18 cellular contexts compared by ENCODE assay signal in the genomic region with DNA sequence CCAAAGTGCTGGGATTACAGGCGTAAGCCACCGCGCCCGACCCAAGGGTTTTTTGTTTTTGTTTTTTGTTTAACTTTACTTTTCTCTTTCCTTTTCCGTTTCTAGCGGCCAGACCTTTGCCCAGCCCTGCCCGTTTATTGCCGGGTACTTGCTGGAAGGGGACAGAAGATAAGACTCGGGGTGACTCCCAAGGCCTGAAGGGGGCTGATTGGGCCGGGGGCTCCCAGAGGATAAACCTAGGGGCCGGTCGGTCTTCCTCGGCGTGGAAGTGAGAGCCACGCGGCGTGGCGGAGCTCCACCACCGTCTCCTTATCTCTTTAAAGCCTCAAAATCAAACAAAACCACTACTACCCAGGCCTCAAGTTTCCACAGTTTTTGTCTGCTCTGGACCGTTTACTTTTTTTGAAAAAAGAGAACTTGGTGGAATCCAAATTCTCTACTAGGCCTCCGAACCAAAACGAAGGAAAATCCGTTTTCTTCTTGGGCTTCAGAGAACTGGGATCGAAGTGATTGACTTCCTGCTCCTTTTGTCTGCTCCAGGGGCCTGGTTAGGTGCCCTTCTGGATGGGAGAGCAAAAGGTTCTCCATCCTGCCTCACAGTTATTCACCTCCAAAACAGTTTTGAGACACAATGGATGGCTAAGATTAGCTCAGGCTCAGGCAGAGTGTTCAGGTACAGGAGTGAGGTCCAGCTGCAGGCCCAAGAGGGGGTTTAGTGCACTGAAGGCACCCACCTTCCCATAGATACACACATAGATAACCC. TPM values are rescaled to one million over a fixed set of nuclear protein-coding genes. Genes with fewer than 3 reads are reported as not detected.
DNase-seq lines count a peak whose midpoint lies in the region; ATAC-seq and TF ChIP-seq lines count a peak whose summit lies in the region.
"Had no signal": no experiment of that assay in that cellular context is flagged by ENCODE, and none has a peak within 500 bp of the region (broad histone marks: within the 10 kb centered on the region; RNA-seq: fewer than 3 reads in every experiment).

No MANE protein-coding gene starts in this region.

- intact Hi-C loops in OCI-LY7 (cut with micrococcal nuclease; ENCODE audit: unreplicated experiment): no loop called here

- H3K4me3 ChIP-seq in mucosa of rectum (ENCODE audit: low read length in 2 of 2) (peak overlapping the region in 1 of 2 donors; percentile 64), OCI-LY7 (ENCODE audit: low read depth, low read length, poor library complexity, severe bottlenecking) (no peak overlapping the region)
- H3K4me3 ChIP-seq: body of pancreas, heart right ventricle had no signal

- peaks cover 50 to 76% of the 10 kb centered on the region in 2 donors for H3K4me1 ChIP-seq in mucosa of rectum (ENCODE audit: control insufficient read depth in 2 of 2, insufficient read depth in 2 of 2, low read length in 2 of 2)
- H3K4me1 ChIP-seq in OCI-LY7 (ENCODE audit: insufficient read depth, low read length, poor library complexity, severe bottlenecking): no peaks in the 10 kb centered on the region

- H3K27me3 ChIP-seq in mucosa of rectum (ENCODE audit: control insufficient read depth in 2 of 2, insufficient read depth in 2 of 2, low read length in 2 of 2): peaks cover 11 to 45% of the 10 kb centered on the region in 2 donors

- ATAC-seq in activated T-helper 17 cell treated with anti-CD3 and anti-CD28 coated beads, Interleukin-2, amount 50 U/mL, for 72 hours (replicated peaks): no peak
- ATAC-seq in stimulated activated naive CD8-positive, alpha-beta T cell treated with anti-CD3 and anti-CD28 coated beads, Interleukin-15, amount 100 ng/mL, for 72 hours: no peak
- ATAC-seq: body of pancreas, heart right ventricle had no signal

- no TSS peak for BruUV-seq in OCI-LY7 (replicated peaks; lab: Mats Ljungman, UMichigan)

- H3K4me2 ChIP-seq in OCI-LY7 (ENCODE audit: low read length): no peak overlapping the region

- H3K9me3 ChIP-seq in mucosa of rectum (ENCODE audit: control insufficient read depth in 2 of 2, low read length in 2 of 2): no peaks in the 10 kb centered on the region
- H3K9me3 ChIP-seq in OCI-LY7 (ENCODE audit: low read length): no peaks in the 10 kb centered on the region
- H3K9me3 ChIP-seq: body of pancreas, heart right ventricle had no signal

- H3K36me3 Mint-ChIP-seq in activated naive CD4-positive, alpha-beta T cell treated with anti-CD3 and anti-CD28 coated beads, Interleukin-2, amount 10 ng/mL, durations not matched to agents 7 days and 5 days: no peaks in the 10 kb centered on the region
- no peaks in the 10 kb centered on the region for H3K36me3 Mint-ChIP-seq in activated T-helper 17 cell treated with anti-CD3 and anti-CD28 coated beads, Interleukin-2, amount 50 U/mL, for 72 hours (ENCODE audit: low read depth)

- H3K27me3 Mint-ChIP-seq in activated naive CD4-positive, alpha-beta T cell treated with anti-CD3 and anti-CD28 coated beads, Interleukin-2, amount 10 ng/mL, durations not matched to agents 7 days and 5 days: peaks cover 100% of the 10 kb centered on the region
- H3K27me3 Mint-ChIP-seq in activated T-helper 17 cell treated with anti-CD3 and anti-CD28 coated beads, Interleukin-2, amount 50 U/mL, for 72 hours: peaks cover 74% of the 10 kb centered on the region
- H3K27me3 Mint-ChIP-seq in stimulated activated naive CD8-positive, alpha-beta T cell treated with anti-CD3 and anti-CD28 coated beads, Interleukin-15, amount 100 ng/mL, for 72 hours: peaks cover 100% of the 10 kb centered on the region

- peaks cover 17% of the 10 kb centered on the region for H3K4me1 Mint-ChIP-seq in activated naive CD4-positive, alpha-beta T cell treated with anti-CD3 and anti-CD28 coated beads, Interleukin-2, amount 10 ng/mL, durations not matched to agents 7 days and 5 days
- H3K4me1 Mint-ChIP-seq in activated T-helper 17 cell treated with anti-CD3 and anti-CD28 coated beads, Interleukin-2, amount 50 U/mL, for 72 hours: no peaks in the 10 kb centered on the region
- H3K4me1 Mint-ChIP-seq in stimulated activated naive CD8-positive, alpha-beta T cell treated with anti-CD3 and anti-CD28 coated beads, Interleukin-15, amount 100 ng/mL, for 72 hours: peaks cover 33% of the 10 kb centered on the region

- peak overlapping the region; percentile 58 to 86 for H3K9ac ChIP-seq in mucosa of rectum (ENCODE audit: low read depth in 1 of 2, low read length in 2 of 2)

- peaks cover 2 to 7% of the 10 kb centered on the region in 2 donors for H3K36me3 ChIP-seq in mucosa of rectum (ENCODE audit: control insufficient read depth in 2 of 2, insufficient read depth in 2 of 2, low read length in 2 of 2)
- H3K36me3 ChIP-seq in OCI-LY7 (ENCODE audit: insufficient read depth, low read length): no peaks in the 10 kb centered on the region
- H3K36me3 ChIP-seq: heart right ventricle had no signal

- POLR2A ChIA-PET in OCI-LY7 (lab: Charles Lee): no interaction called here

- no peak overlapping the region for H3K27ac Mint-ChIP-seq in activated naive CD4-positive, alpha-beta T cell treated with anti-CD3 and anti-CD28 coated beads, Interleukin-2, amount 10 ng/mL, durations not matched to agents 7 days and 5 days
- H3K27ac Mint-ChIP-seq in activated T-helper 17 cell treated with anti-CD3 and anti-CD28 coated beads, Interleukin-2, amount 50 U/mL, for 72 hours: no peak overlapping the region
- no peak overlapping the region for H3K27ac Mint-ChIP-seq in stimulated activated naive CD8-positive, alpha-beta T cell treated with anti-CD3 and anti-CD28 coated beads, Interleukin-15, amount 100 ng/mL, for 72 hours
- H3K27ac Mint-ChIP-seq: H9, progenitor cell of endocrine pancreas had no signal

- no peak overlapping the region for H2AFZ ChIP-seq in OCI-LY7 (ENCODE audit: low read length)

- no peaks in the 10 kb centered on the region for H3K9me3 Mint-ChIP-seq in activated naive CD4-positive, alpha-beta T cell treated with anti-CD3 and anti-CD28 coated beads, Interleukin-2, amount 10 ng/mL, durations not matched to agents 7 days and 5 days
- no peaks in the 10 kb centered on the region for H3K9me3 Mint-ChIP-seq in activated T-helper 17 cell treated with anti-CD3 and anti-CD28 coated beads, Interleukin-2, amount 50 U/mL, for 72 hours
- no peaks in the 10 kb centered on the region for H3K9me3 Mint-ChIP-seq in stimulated activated naive CD8-positive, alpha-beta T cell treated with anti-CD3 and anti-CD28 coated beads, Interleukin-15, amount 100 ng/mL, for 72 hours

- no peaks in the 10 kb centered on the region for H4K20me1 ChIP-seq in OCI-LY7 (ENCODE audit: insufficient read depth, low read length)

- CTCF ChIA-PET in activated naive CD4-positive, alpha-beta T cell treated with anti-CD3 and anti-CD28 coated beads, Interleukin-2, amount 10 ng/mL, durations not matched to agents 7 days and 5 days (lab: Charles Lee): interaction anchor here (0.6 to 1.0 kb wide), 2 partner anchors 12 to 323 kb away, joined by 3 to 5 read pairs; no protein-coding TSS in a partner anchor
- CTCF ChIA-PET in OCI-LY7 (lab: Charles Lee; ENCODE audit: unreplicated experiment): no interaction called here

- H3K79me2 ChIP-seq in OCI-LY7 (ENCODE audit: insufficient read depth, low read depth, low read length): no peaks in the 10 kb centered on the region

- no peak for TF ChIP-seq CTCF in OCI-LY7 (conservative IDR thresholded peaks at IDR 0.05; ENCODE audit: low read length)

- DNase-seq in activated naive CD4-positive, alpha-beta T cell treated with anti-CD3 and anti-CD28 coated beads, Interleukin-2, amount 10 ng/mL, durations not matched to agents 7 days and 5 days: peak; percentile 11
- DNase-seq in activated naive CD4-positive, alpha-beta T cell treated with Interleukin-2 at 50 U/mL for 16 hours: no peak
- DNase-seq in stimulated activated naive CD8-positive, alpha-beta T cell treated with anti-CD3 and anti-CD28 coated beads, Interleukin-15, amount 100 ng/mL, for 72 hours: no peak
- no peak for DNase-seq in stimulated activated naive CD4-positive, alpha-beta T cell (lab: John Stamatoyannopoulos, UW)
- no peak for DNase-seq in activated CD8-positive, alpha-beta memory T cell treated with anti-CD3 and anti-CD28 coated beads, Interleukin-2, amount 50 U/mL, for 4 hours
- no peak for DNase-seq in OCI-LY7 (ENCODE audit: low spot score)
- DNase-seq: body of pancreas, heart right ventricle, kidney glomerular epithelial cell, midbrain, MV-4-11, NCI-H2029 treated with DMSO at 0.1 percent for 48 hours, NCI-H524 had no signal

- H3K9me2 ChIP-seq in OCI-LY7 (ENCODE audit: insufficient read depth, low read length): no peaks in the 10 kb centered on the region

- H3K27ac ChIP-seq in mucosa of rectum (ENCODE audit: low read depth in 2 of 2, low read length in 2 of 2): peak overlapping the region; percentile 89
- H3K27ac ChIP-seq in OCI-LY7 (ENCODE audit: low read depth, low read length, poor library complexity, severe bottlenecking): no peak overlapping the region
- H3K27ac ChIP-seq: body of pancreas, heart right ventricle had no signal

- no peak overlapping the region for H3K4me3 Mint-ChIP-seq in activated naive CD4-positive, alpha-beta T cell treated with anti-CD3 and anti-CD28 coated beads, Interleukin-2, amount 10 ng/mL, durations not matched to agents 7 days and 5 days
- H3K4me3 Mint-ChIP-seq in activated T-helper 17 cell treated with anti-CD3 and anti-CD28 coated beads, Interleukin-2, amount 50 U/mL, for 72 hours: peak overlapping the region; percentile 44
- H3K4me3 Mint-ChIP-seq in stimulated activated naive CD8-positive, alpha-beta T cell treated with anti-CD3 and anti-CD28 coated beads, Interleukin-15, amount 100 ng/mL, for 72 hours: peak overlapping the region; percentile 70 to 76
- H3K4me3 Mint-ChIP-seq: H9 had no signal

RNA-seq across cellular contexts. Expression of a gene that starts 8.5 kb away (rescaled TPM):
- under 1 TPM; 0.40 to 0.58 TPM for total RNA-seq in activated T-helper 17 cell treated with anti-CD3 and anti-CD28 coated beads, Interleukin-2, amount 50 U/mL, for 72 hours
- not detected in 2 replicates for total RNA-seq in OCI-LY7 (2014; rRNA removed; shearing (Covaris generic))
- total RNA-seq in OCI-LY7 (2022): not detected in 2 replicates
- total RNA-seq: body of pancreas, fibroblast of lung, H9, heart right ventricle, progenitor cell of endocrine pancreas had no signal

RNA-seq across cellular contexts. Expression of a gene that starts 19.5 kb away (rescaled TPM):
- total RNA-seq in activated T-helper 17 cell treated with anti-CD3 and anti-CD28 coated beads, Interleukin-2, amount 50 U/mL, for 72 hours: not detected
- not detected in 2 replicates for total RNA-seq in OCI-LY7 (2014; rRNA removed; shearing (Covaris generic))
- not detected in 2 replicates for total RNA-seq in OCI-LY7 (2022)
- total RNA-seq: body of pancreas, H9 had no signal

RNA-seq across cellular contexts. Expression of a gene that starts 23.8 kb away (rescaled TPM):
- total RNA-seq in activated T-helper 17 cell treated with anti-CD3 and anti-CD28 coated beads, Interleukin-2, amount 50 U/mL, for 72 hours: under 1 TPM in 1 of 2 donors, not detected in 1; 0.95 TPM
- 6.3 and 9.2 TPM in 2 replicates for total RNA-seq in OCI-LY7 (2014; rRNA removed; shearing (Covaris generic))
- total RNA-seq in OCI-LY7 (2022): 16.3 and 17.0 TPM in 2 replicates
- total RNA-seq: H9 had no signal

RNA-seq across cellular contexts. Expression of a gene that starts 29.8 kb away (rescaled TPM):
- total RNA-seq in activated T-helper 17 cell treated with anti-CD3 and anti-CD28 coated beads, Interleukin-2, amount 50 U/mL, for 72 hours: under 1 TPM; 0.37 to 0.39 TPM
- total RNA-seq in OCI-LY7 (2014; rRNA removed; shearing (Covaris generic)): 0.41 TPM in 1 of 2 replicates, not detected in the other
- not detected in 2 replicates for total RNA-seq in OCI-LY7 (2022)
- total RNA-seq: H9 had no signal

RNA-seq across cellular contexts. Expression of a gene that starts 41.0 kb away (rescaled TPM):
- total RNA-seq in activated T-helper 17 cell treated with anti-CD3 and anti-CD28 coated beads, Interleukin-2, amount 50 U/mL, for 72 hours: not detected
- total RNA-seq in OCI-LY7 (2014; rRNA removed; shearing (Covaris generic)): not detected in 2 replicates
- total RNA-seq in OCI-LY7 (2022): not detected in 2 replicates
- total RNA-seq: H9 had no signal
